Comparison of ENCODE assay signal across 8 cellular contexts in the genomic region with DNA sequence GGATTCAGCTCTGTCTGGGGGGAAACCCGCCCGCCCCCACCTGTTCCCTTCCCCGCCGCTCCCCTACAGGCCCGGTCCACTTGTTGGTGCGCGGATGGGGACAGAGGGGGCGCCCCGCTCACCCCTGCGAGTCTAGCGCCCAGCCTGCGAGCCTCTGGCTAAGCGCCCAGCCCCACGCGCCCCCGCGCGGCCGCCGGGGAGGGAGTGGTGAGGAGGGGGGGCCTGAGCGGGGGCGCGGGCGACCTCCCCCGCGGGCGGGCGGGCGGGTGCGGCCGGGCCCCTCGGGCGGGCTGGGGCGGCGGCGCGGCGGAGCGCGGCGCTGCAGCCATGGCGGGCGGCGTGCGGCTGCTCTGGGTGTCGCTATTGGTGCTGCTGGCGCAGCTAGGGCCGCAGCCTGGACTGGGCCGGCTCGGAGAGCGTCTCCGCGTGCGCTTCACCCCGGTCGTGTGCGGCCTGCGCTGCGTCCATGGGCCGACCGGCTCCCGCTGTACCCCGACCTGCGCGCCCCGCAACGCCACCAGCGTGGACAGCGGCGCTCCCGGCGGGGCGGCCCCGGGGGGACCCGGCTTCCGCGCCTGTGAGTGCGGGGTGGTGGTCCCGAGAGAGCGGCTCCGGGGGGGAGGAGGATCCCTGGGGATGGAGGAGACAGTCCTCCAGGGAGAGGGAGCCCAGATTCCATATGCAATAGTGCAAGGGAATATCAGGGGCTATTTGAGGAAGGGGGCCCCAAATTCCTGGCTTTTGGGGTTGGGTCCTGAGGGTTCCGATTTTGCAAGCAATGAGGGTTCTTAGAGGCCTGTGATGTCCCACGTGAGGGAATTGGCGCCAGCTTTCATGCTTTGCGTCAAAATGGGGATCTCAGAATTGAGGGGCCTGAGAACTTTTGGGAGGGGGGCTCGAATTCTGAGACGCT. TPM values are rescaled to one million over a fixed set of nuclear protein-coding genes. Genes with fewer than 3 reads are reported as not detected.
A peak's percentile ranks its signal among the peaks of the same experiment; 100 is the strongest.
DNase-seq lines count a peak whose midpoint lies in the region; ATAC-seq and TF ChIP-seq lines count a peak whose summit lies in the region.

A gene with protein sequence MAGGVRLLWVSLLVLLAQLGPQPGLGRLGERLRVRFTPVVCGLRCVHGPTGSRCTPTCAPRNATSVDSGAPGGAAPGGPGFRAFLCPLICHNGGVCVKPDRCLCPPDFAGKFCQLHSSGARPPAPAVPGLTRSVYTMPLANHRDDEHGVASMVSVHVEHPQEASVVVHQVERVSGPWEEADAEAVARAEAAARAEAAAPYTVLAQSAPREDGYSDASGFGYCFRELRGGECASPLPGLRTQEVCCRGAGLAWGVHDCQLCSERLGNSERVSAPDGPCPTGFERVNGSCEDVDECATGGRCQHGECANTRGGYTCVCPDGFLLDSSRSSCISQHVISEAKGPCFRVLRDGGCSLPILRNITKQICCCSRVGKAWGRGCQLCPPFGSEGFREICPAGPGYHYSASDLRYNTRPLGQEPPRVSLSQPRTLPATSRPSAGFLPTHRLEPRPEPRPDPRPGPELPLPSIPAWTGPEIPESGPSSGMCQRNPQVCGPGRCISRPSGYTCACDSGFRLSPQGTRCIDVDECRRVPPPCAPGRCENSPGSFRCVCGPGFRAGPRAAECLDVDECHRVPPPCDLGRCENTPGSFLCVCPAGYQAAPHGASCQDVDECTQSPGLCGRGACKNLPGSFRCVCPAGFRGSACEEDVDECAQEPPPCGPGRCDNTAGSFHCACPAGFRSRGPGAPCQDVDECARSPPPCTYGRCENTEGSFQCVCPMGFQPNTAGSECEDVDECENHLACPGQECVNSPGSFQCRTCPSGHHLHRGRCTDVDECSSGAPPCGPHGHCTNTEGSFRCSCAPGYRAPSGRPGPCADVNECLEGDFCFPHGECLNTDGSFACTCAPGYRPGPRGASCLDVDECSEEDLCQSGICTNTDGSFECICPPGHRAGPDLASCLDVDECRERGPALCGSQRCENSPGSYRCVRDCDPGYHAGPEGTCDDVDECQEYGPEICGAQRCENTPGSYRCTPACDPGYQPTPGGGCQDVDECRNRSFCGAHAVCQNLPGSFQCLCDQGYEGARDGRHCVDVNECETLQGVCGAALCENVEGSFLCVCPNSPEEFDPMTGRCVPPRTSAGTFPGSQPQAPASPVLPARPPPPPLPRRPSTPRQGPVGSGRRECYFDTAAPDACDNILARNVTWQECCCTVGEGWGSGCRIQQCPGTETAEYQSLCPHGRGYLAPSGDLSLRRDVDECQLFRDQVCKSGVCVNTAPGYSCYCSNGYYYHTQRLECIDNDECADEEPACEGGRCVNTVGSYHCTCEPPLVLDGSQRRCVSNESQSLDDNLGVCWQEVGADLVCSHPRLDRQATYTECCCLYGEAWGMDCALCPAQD (N-terminal part only) (plus strand): TSS at position 309 of the 913 bp plus-strand sequence. CDS start 19 bp downstream, at position 328.

- no peak for TF ChIP-seq CTCF in epithelial cell of proximal tubule (conservative IDR thresholded peaks at IDR 0.05; ENCODE audit: low read depth, low read length)

- peak; percentile 39 for DNase-seq in stimulated activated CD8-positive, alpha-beta memory T cell treated with anti-CD3 and anti-CD28 coated beads, Interleukin-12 subunit alpha, Interleukin-12 subunit beta, amount 100 ng/mL, for 4 hours (ENCODE audit: low read depth)
- no peak for DNase-seq in stimulated activated CD8-positive, alpha-beta memory T cell treated with anti-CD3 and anti-CD28 coated beads, Interleukin-4, amount 100 ng/mL, for 48 hours
- DNase-seq in T-helper 9 cell = peak; percentile 37
- no peak for DNase-seq in epithelial cell of proximal tubule (ENCODE audit: low read depth)
- DNase-seq in myocyte (ENCODE audit: low read depth) = peak; percentile 32
- no peak for DNase-seq in COLO829 (ENCODE audit: low spot score)

- no peak for ATAC-seq in GM21723 (IDR thresholded peaks at IDR 0.05; ENCODE audit: unreplicated experiment)
- no peak for ATAC-seq in GM19455 (IDR thresholded peaks at IDR 0.05; ENCODE audit: unreplicated experiment)

- H3K4me3 ChIP-seq in epithelial cell of proximal tubule (ENCODE audit: low read depth, low read length) = peak within 1 kb of the TSS; percentile 60

RNA-seq across cellular contexts. Expression of the gene that starts here (rescaled TPM):
- 24.4 and 149 TPM in 2 replicates for total RNA-seq in epithelial cell of proximal tubule
- total RNA-seq in myocyte = 3.7 and 11.0 TPM in 2 replicates
- 12.3 TPM for polyA plus RNA-seq in myocyte (2012)

Comparison
In these comparisons a context has a peak if more than half of its experiments do, and no peak if none do; other contexts are left out.
1. DNase-seq: peak in stimulated activated CD8-positive, alpha-beta memory T cell treated with anti-CD3 and anti-CD28 coated beads, Interleukin-12 subunit alpha, Interleukin-12 subunit beta, amount 100 ng/mL, for 4 hours (single experiment), T-helper 9 cell (single experiment) and myocyte (single experiment); none in stimulated activated CD8-positive, alpha-beta memory T cell treated with anti-CD3 and anti-CD28 coated beads, Interleukin-4, amount 100 ng/mL, for 48 hours (single experiment), epithelial cell of proximal tubule (single experiment) and COLO829 (single experiment).